In the genomic region with DNA sequence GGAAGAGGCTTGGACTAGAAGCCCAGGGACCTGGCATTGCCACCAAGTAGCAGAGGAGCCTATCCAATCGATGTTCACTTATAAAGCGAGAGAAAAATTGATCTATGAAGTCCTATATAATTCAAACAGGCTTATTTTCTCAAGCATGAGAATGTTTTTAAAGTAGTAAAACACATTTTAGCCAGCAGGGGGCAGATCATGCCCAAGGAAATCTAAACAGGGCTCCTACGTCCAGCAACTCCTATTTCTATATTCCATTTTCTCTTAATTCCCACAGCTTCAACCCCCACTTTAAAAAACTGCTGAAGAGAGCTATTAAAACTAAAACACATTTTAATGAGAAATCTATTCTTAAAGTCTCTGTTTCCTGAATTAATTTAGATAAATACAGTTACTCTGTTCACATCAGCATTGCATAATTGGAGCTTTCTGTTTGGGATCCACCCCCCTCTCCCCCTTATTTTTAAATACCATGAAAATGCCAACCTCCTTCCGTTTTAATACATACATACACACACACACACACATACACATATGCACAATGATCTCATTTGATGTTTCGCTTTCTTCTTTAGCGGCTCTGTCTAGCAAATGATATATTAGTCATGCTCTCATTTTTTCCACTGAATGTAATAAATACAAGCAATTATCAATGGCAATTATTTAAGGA, we compare ENCODE assay signal across 8 cellular contexts.
DNase-seq lines count a peak whose midpoint lies in the region; ATAC-seq and TF ChIP-seq lines count a peak whose summit lies in the region.

No MANE protein-coding gene starts in this region.

- H3K36me3 ChIP-seq in IMR-90 (ENCODE audit: control insufficient read depth, insufficient read depth, low read length) = peaks cover 34% of the 10 kb centered on the region
- H3K36me3 ChIP-seq in liver (ENCODE audit: control insufficient read depth in 4 of 4, insufficient read depth in 3 of 4, low read depth in 1 of 4, low read length in 3 of 4) = no peaks in the 10 kb centered on the region
- H3K36me3 ChIP-seq in upper lobe of left lung = peaks cover 0 to 6% (median 0%) of the 10 kb centered on the region in 4 donors

- H4K5ac ChIP-seq in IMR-90 (ENCODE audit: low read depth, low read length) = no peak overlapping the region

- TF ChIP-seq RAD21 in IMR-90 (IDR thresholded peaks at IDR 0.05; ENCODE audit: low read length) (peak; percentile 80), liver (IDR thresholded peaks at IDR 0.05) (peak; percentile 86 to 87)

- peak; percentile 66 for ATAC-seq in IMR-90 (ENCODE audit: low read depth)
- ATAC-seq in upper lobe of left lung (ENCODE audit: low FRiP score in 2 of 2) = peak in 1 of 2 donors; percentile 61
- ATAC-seq in GM18909 (IDR thresholded peaks at IDR 0.05; ENCODE audit: poor library complexity, unreplicated experiment) = no peak

- H2AK5ac ChIP-seq in IMR-90 (ENCODE audit: low read depth, low read length) = no peak overlapping the region

- TF ChIP-seq POLR2A in IMR-90 (IDR thresholded peaks at IDR 0.05; ENCODE audit: low read depth, low read length) = no peak
- no peak for TF ChIP-seq POLR2A in upper lobe of left lung (IDR thresholded peaks at IDR 0.05)

- H2AK9ac ChIP-seq in IMR-90 (replicated peaks; ENCODE audit: low read depth, low read length, poor library complexity) = no peak overlapping the region

- 0% methylated on average over 1 of the region's 6 CpGs; no CpG with 5 or more reads in 1 of the 2 experiments for WGBS in IMR-90 (ENCODE audit: extremely low coverage in 2 of 2, insufficient read length in 1 of 2), 2 experiments
- WGBS in liver = 34% methylated on average over 6 of the region's 6 CpGs
- 23 to 25% methylated on average over 6 of the region's 6 CpGs for WGBS in upper lobe of left lung, 2 donors

- peaks cover 5 to 68% of the 10 kb centered on the region in 2 experiments; a peak in 3 of 4 replicates for H3K79me1 ChIP-seq in IMR-90 (ENCODE audit: low read depth in 1 of 2, low read length in 2 of 2)

- H3K14ac ChIP-seq in IMR-90 (replicated peaks; ENCODE audit: low read depth, low read length) = no peak overlapping the region

- POLR2A ChIA-PET in AG04450 (lab: Yijun Ruan, JAX) = interaction anchor here (0.9 to 1.0 kb wide), 2 partner anchors 140 to 145 kb away, joined by 3 read pairs; partner anchors contain the start of gene MYO10
- POLR2A ChIA-PET in IMR-90 (lab: Charles Lee; ENCODE audit: unreplicated experiment) = no interaction called here

- TF ChIP-seq CTCF in AG04450 (IDR thresholded peaks at IDR 0.05; ENCODE audit: low read depth, low read length) (peak; percentile 62), GM12873 (IDR thresholded peaks at IDR 0.05; ENCODE audit: insufficient read depth, low read depth, low read length, missing control alignments) (peak; percentile 68), IMR-90 (conservative IDR thresholded peaks at IDR 0.05; ENCODE audit: low read depth, low read length) (peak; percentile 71), cardiac fibroblast (IDR thresholded peaks at IDR 0.05; ENCODE audit: low read depth, low read length) (peak; percentile 38), liver (IDR thresholded peaks at IDR 0.05; ENCODE audit: low read depth, low read length, missing input control) (peak; percentile 63), upper lobe of left lung (IDR thresholded peaks at IDR 0.05) (peak; percentile 38 to 75 (median 59))

- no peak overlapping the region for H3K23ac ChIP-seq in IMR-90 (ENCODE audit: low read depth, low read length)

- H3K18ac ChIP-seq in IMR-90 (ENCODE audit: low read depth, low read length) = no peak overlapping the region

- H4K8ac ChIP-seq in IMR-90 (ENCODE audit: low read depth in 2 of 2, low read length in 2 of 2) = no peak overlapping the region

- H3K9me1 ChIP-seq in IMR-90 (ENCODE audit: insufficient read depth, low read length) = peaks cover 3% of the 10 kb centered on the region; the same call in 1 of the 2 replicates

- H3K9me3 ChIP-seq in AG04450 (ENCODE audit: control insufficient read depth, insufficient read depth, low read length) = no peaks in the 10 kb centered on the region; the same call in 1 of the 2 replicates
- H3K9me3 ChIP-seq in IMR-90 (ENCODE audit: control insufficient read depth, insufficient read depth, low read length) = no peaks in the 10 kb centered on the region
- H3K9me3 ChIP-seq in liver (ENCODE audit: control insufficient read depth in 4 of 4, low read length in 3 of 4) = no peaks in the 10 kb centered on the region
- no peaks in the 10 kb centered on the region for H3K9me3 ChIP-seq in upper lobe of left lung

- H3K4me3 ChIP-seq in AG04450 (ENCODE audit: low read depth, low read length) (no peak overlapping the region), IMR-90 (ENCODE audit: insufficient read depth, low read depth, low read length) (no peak overlapping the region), cardiac fibroblast (replicated peaks in 1 of 2; ENCODE audit: low read depth in 2 of 2, low read length in 2 of 2) (no peak overlapping the region), liver (ENCODE audit: low read depth in 1 of 3, low read length in 3 of 3) (no peak overlapping the region), upper lobe of left lung (no peak overlapping the region)

- H3K27ac ChIP-seq in AG04450 (ENCODE audit: low read depth, low read length) (no peak overlapping the region), IMR-90 (ENCODE audit: insufficient read depth, low read length) (no peak overlapping the region), liver (ENCODE audit: low read depth in 1 of 2, low read length in 2 of 2) (no peak overlapping the region), upper lobe of left lung (no peak overlapping the region)

- BruUV-seq in IMR-90 (replicated peaks; lab: Mats Ljungman, UMichigan) = no TSS peak

- H2BK15ac ChIP-seq in IMR-90 (ENCODE audit: low read depth, low read length) = no peak overlapping the region

- H3K4me2 ChIP-seq in IMR-90 (ENCODE audit: low read depth, low read length) = peak overlapping the region; percentile 59; the same call in 1 of the 2 replicates

- H3K56ac ChIP-seq in IMR-90 (ENCODE audit: extremely low read depth, insufficient read depth, low read length) = no peak overlapping the region

- H3K27me3 ChIP-seq in AG04450 (ENCODE audit: control insufficient read depth, insufficient read depth, low read length) (no peaks in the 10 kb centered on the region), IMR-90 (ENCODE audit: control insufficient read depth, insufficient read depth, low read length) (no peaks in the 10 kb centered on the region), liver (ENCODE audit: control insufficient read depth in 4 of 4, insufficient read depth in 4 of 4, low read length in 3 of 4) (peaks cover 0 to 2% (median 0%) of the 10 kb centered on the region in 4 donors), upper lobe of left lung (no peaks in the 10 kb centered on the region)

- in situ Hi-C loops in IMR-90 (cut with MboI; ENCODE audit: low sequenced_read_pairs) = loop anchor here (5.0 kb wide), 1 partner anchor 396 kb away; no protein-coding TSS in a partner anchor

- no peak for DNase-seq in AG04450 (ENCODE audit: low read depth, low spot score)
- DNase-seq in IMR-90 = peak; percentile 74
- peak; percentile 38 to 69 for DNase-seq in NOMO-1 (lab: John Stamatoyannopoulos, UW; ENCODE audit: unreplicated experiment in 2 of 2)
- peak; percentile 80 to 85 for DNase-seq in cardiac fibroblast (ENCODE audit: low read depth in 2 of 2)
- DNase-seq in upper lobe of left lung = no peak

- H2BK120ac ChIP-seq in IMR-90 (ENCODE audit: low read depth, low read length) = no peak overlapping the region

- H4K20me1 ChIP-seq in IMR-90 (ENCODE audit: insufficient read depth, low read length) = peaks cover 87% of the 10 kb centered on the region

- no peak overlapping the region for H3K4ac ChIP-seq in IMR-90 (ENCODE audit: low read depth, low read length)

- H2BK5ac ChIP-seq in IMR-90 (ENCODE audit: low read depth, low read length, poor library complexity, severe bottlenecking) = peak overlapping the region; percentile 57

- H4K91ac ChIP-seq in IMR-90 (ENCODE audit: insufficient read depth, low read depth, low read length) = no peak overlapping the region

- no peak overlapping the region for H2BK20ac ChIP-seq in IMR-90 (ENCODE audit: low read depth, low read length)

- no peak for TF ChIP-seq EP300 in upper lobe of left lung (IDR thresholded peaks at IDR 0.05)

- intact Hi-C loops in IMR-90 (cut with micrococcal nuclease) = loop anchor here (1.0 to 2.0 kb wide), 3 partner anchors 143 to 399 kb away; no protein-coding TSS in a partner anchor

- H2AFZ ChIP-seq in IMR-90 (replicated peaks; ENCODE audit: low read length, poor library complexity) = no peak overlapping the region

- CTCF ChIA-PET in AG04450 (lab: Charles Lee) (interaction anchor here (0.6 to 2.1 kb wide), 34 partner anchors 9 to 1396 kb away, joined by 3 to 40 read pairs (median 4); no protein-coding TSS in a partner anchor), IMR-90 (lab: Yijun Ruan, JAX) (interaction anchor here (0.7 to 1.9 kb wide), 6 partner anchors 67 to 398 kb away, joined by 3 to 14 read pairs (median 4); no protein-coding TSS in a partner anchor)

- peaks cover 13% of the 10 kb centered on the region for H3K4me1 ChIP-seq in IMR-90 (ENCODE audit: control insufficient read depth, insufficient read depth, low read length)
- H3K4me1 ChIP-seq in liver (ENCODE audit: control insufficient read depth in 4 of 4, insufficient read depth in 4 of 4, low read length in 3 of 4) = no peaks in the 10 kb centered on the region
- peaks cover 0 to 9% (median 2%) of the 10 kb centered on the region in 4 donors for H3K4me1 ChIP-seq in upper lobe of left lung

- H3K9ac ChIP-seq in IMR-90 (ENCODE audit: low read depth, low read length) = no peak overlapping the region
- H3K9ac ChIP-seq in liver (ENCODE audit: low read depth in 1 of 2, low read length in 2 of 2) = no peak overlapping the region

- dilution Hi-C loops in IMR-90 (cut with HindIII; ENCODE audit: low sequenced_read_pairs, unreplicated experiment) = loop anchor here (25.0 kb wide), 1 partner anchor 396 kb away; no protein-coding TSS in a partner anchor

TF ChIP-seq in IMR-90, 13 proteins besides CTCF, POLR2A, EP300 and RAD21:
- TF ChIP-seq CHD1 (IDR thresholded peaks at IDR 0.05; ENCODE audit: low read depth, low read length) (no peak), SMC3 (IDR thresholded peaks at IDR 0.05; ENCODE audit: low read depth, low read length) (peak; percentile 62)

TF ChIP-seq in liver, 16 proteins besides CTCF, POLR2A, EP300 and RAD21 (continues in another document):
- TF ChIP-seq EGR1 (IDR thresholded peaks at IDR 0.05; ENCODE audit: low read depth in 2 of 2) (no peak), NR2F2 (IDR thresholded peaks at IDR 0.05) (no peak), RXRA (IDR thresholded peaks at IDR 0.05) (no peak), FOXA1 (IDR thresholded peaks at IDR 0.05) (no peak), TAF1 (conservative IDR thresholded peaks at IDR 0.05) (no peak), HNF4G (IDR thresholded peaks at IDR 0.05) (no peak), HNF4A (conservative IDR thresholded peaks at IDR 0.05) (no peak)
- TF ChIP-seq, protein P1, sequence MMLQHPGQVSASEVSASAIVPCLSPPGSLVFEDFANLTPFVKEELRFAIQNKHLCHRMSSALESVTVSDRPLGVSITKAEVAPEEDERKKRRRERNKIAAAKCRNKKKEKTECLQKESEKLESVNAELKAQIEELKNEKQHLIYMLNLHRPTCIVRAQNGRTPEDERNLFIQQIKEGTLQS (IDR thresholded peaks at IDR 0.05) = no peak

Comparison
In these comparisons a context has a peak if more than half of its experiments do, and no peak if none do; other contexts are left out.
1. DNase-seq: peak in IMR-90 (single experiment), NOMO-1 (2 of 2) and cardiac fibroblast (2 of 2); none in AG04450 (single experiment) and upper lobe of left lung (0 of 2).
2. Peak in every context shown above with its lines, with median percentiles within 50 percentile points of each other: CTCF ChIP-seq.